In genomic region chr6:34269658-34270341, GRCh38 we compare ENCODE assay signal across 7 cellular contexts. TPM values are rescaled to one million over a fixed set of nuclear protein-coding genes. Genes with fewer than 3 reads are reported as not detected.
A peak's percentile ranks its signal among the peaks of the same experiment; 100 is the strongest.
DNase-seq lines count a peak whose midpoint lies in the region; ATAC-seq and TF ChIP-seq lines count a peak whose summit lies in the region.
"Not testable (repeated sequence)": the region's sequence is repeated elsewhere in the genome, so short reads cannot be mapped to it uniquely, and the experiment has no call there.

No MANE protein-coding gene starts in this region.

- H3K79me2 ChIP-seq in neural progenitor cell (ENCODE audit: low read depth), result not testable (repeated sequence)

- H3K9ac ChIP-seq in neural progenitor cell, result not testable (repeated sequence)

- not testable (repeated sequence) for H3K4me2 ChIP-seq in neural progenitor cell

- not testable (repeated sequence) for H3K27me3 ChIP-seq in CD4-positive, alpha-beta memory T cell (ENCODE audit: insufficient read depth, low read length); neural progenitor cell; testis

- peak overlapping the region in 6 of 8 donors; percentile 4 to 83 (median 41) for H3K4me3 Mint-ChIP-seq in CD4-positive, alpha-beta memory T cell
- H3K4me3 Mint-ChIP-seq in activated CD8-positive, alpha-beta T cell treated with anti-CD3 and anti-CD28 coated beads for 36 hours; glutamatergic neuron (ENCODE audit: unreplicated experiment); neural progenitor cell: not testable (repeated sequence)
- H3K4me3 Mint-ChIP-seq in activated naive CD8-positive, alpha-beta T cell treated with anti-CD3 and anti-CD28 coated beads, Interleukin-2, amount 10 ng/mL, durations not matched to agents 7 days and 5 days, result peak overlapping the region; percentile 64

- H3K27me3 Mint-ChIP-seq in CD4-positive, alpha-beta memory T cell; activated CD8-positive, alpha-beta T cell treated with anti-CD3 and anti-CD28 coated beads for 36 hours; activated naive CD8-positive, alpha-beta T cell treated with anti-CD3 and anti-CD28 coated beads, Interleukin-2, amount 10 ng/mL, durations not matched to agents 7 days and 5 days; glutamatergic neuron (ENCODE audit: unreplicated experiment); neural progenitor cell (ENCODE audit: insufficient read depth, low read depth): not testable (repeated sequence)

- CTCF ChIA-PET in CD4-positive, alpha-beta memory T cell (lab: Charles Lee; ENCODE audit: partially characterized antibody), result interaction anchor here (0.8 kb wide), 1 partner anchor 11 kb away, joined by 3 read pairs; no protein-coding TSS in a partner anchor
- CTCF ChIA-PET in HEK293 (lab: Yijun Ruan, JAX), result interaction anchor here (1.2 kb wide), 1 partner anchor 20 kb away, joined by 3 read pairs; no protein-coding TSS in a partner anchor
- CTCF ChIA-PET in activated CD8-positive, alpha-beta T cell treated with anti-CD3 and anti-CD28 coated beads for 36 hours (lab: Charles Lee), result not testable (repeated sequence)

- H3K4me1 ChIP-seq in CD4-positive, alpha-beta memory T cell (ENCODE audit: insufficient read depth, low read length); HEK293 (ENCODE audit: control insufficient read depth, insufficient read depth, low read length); neural progenitor cell; testis: not testable (repeated sequence)

- H4K20me1 ChIP-seq in neural progenitor cell (ENCODE audit: low read depth), result not testable (repeated sequence)

- POLR2A ChIA-PET in CD4-positive, alpha-beta memory T cell (lab: Charles Lee; ENCODE audit: partially characterized antibody); HEK293 (lab: Yijun Ruan, JAX); activated CD8-positive, alpha-beta T cell treated with anti-CD3 and anti-CD28 coated beads for 36 hours (lab: Charles Lee): not testable (repeated sequence)
- POLR2A ChIA-PET in activated naive CD8-positive, alpha-beta T cell treated with anti-CD3 and anti-CD28 coated beads, Interleukin-2, amount 10 ng/mL, durations not matched to agents 7 days and 5 days (lab: Charles Lee), result interaction anchor here (0.5 to 1.3 kb wide), 8 partner anchors 12 to 157 kb away, joined by 3 to 12 read pairs (median 4); partner anchors contain the start of genes HMGA1 and NUDT3

- not testable (repeated sequence) for DNase-seq in CD4-positive, alpha-beta memory T cell; glutamatergic neuron; neural progenitor cell (ENCODE audit: low spot score)
- DNase-seq in activated CD8-positive, alpha-beta T cell treated with anti-CD3 and anti-CD28 coated beads for 36 hours, result peak; percentile 24
- DNase-seq in activated naive CD8-positive, alpha-beta T cell treated with anti-CD3 and anti-CD28 coated beads, Interleukin-2, amount 10 ng/mL, durations not matched to agents 7 days and 5 days, result peak; percentile 36
- peak; percentile 40 for DNase-seq in testis

- H3K4me3 ChIP-seq in CD4-positive, alpha-beta memory T cell (ENCODE audit: low read length in 2 of 2); HEK293 (ENCODE audit: low read depth, low read length); neural progenitor cell; testis: not testable (repeated sequence)

- TF ChIP-seq POLR2A in testis (IDR thresholded peaks at IDR 0.05), result not testable (repeated sequence)

- not testable (repeated sequence) for TF ChIP-seq CTCF in HEK293 (tag by site-specific recombination; IDR thresholded peaks at IDR 0.05); activated CD8-positive, alpha-beta T cell treated with anti-CD3 and anti-CD28 coated beads for 36 hours (IDR thresholded peaks at IDR 0.05); glutamatergic neuron (IDR thresholded peaks at IDR 0.05; ENCODE audit: partially characterized antibody, unreplicated experiment); neural progenitor cell (IDR thresholded peaks at IDR 0.05); testis (IDR thresholded peaks at IDR 0.05)

- intact Hi-C loops in CD4-positive, alpha-beta memory T cell (cut with micrococcal nuclease); activated CD8-positive, alpha-beta T cell treated with anti-CD3 and anti-CD28 coated beads for 36 hours (cut with micrococcal nuclease); testis (cut with DNase I; ENCODE audit: low total_unique reads): not testable (repeated sequence)

- H2AFZ ChIP-seq in neural progenitor cell (replicated peaks), result not testable (repeated sequence)

- peak overlapping the region in 4 of 7 donors; percentile 1 to 89 (median 15) for H3K27ac Mint-ChIP-seq in CD4-positive, alpha-beta memory T cell
- peak overlapping the region; percentile 45 for H3K27ac Mint-ChIP-seq in activated CD8-positive, alpha-beta T cell treated with anti-CD3 and anti-CD28 coated beads for 36 hours
- H3K27ac Mint-ChIP-seq in activated naive CD8-positive, alpha-beta T cell treated with anti-CD3 and anti-CD28 coated beads, Interleukin-2, amount 10 ng/mL, durations not matched to agents 7 days and 5 days, result peak overlapping the region; percentile 94
- H3K27ac Mint-ChIP-seq in glutamatergic neuron (ENCODE audit: unreplicated experiment) (peak overlapping the region; percentile 20), neural progenitor cell (peak overlapping the region; percentile 21)

- WGBS in testis, 2 donors, result 52 to 74% methylated on average over 15 to 17 of the region's 17 CpGs

- not testable (repeated sequence) for H3K36me3 ChIP-seq in CD4-positive, alpha-beta memory T cell (ENCODE audit: insufficient read depth, low read length); HEK293 (ENCODE audit: control insufficient read depth in 2 of 2, insufficient read depth in 1 of 2, low read length in 2 of 2); neural progenitor cell; testis (ENCODE audit: low read depth, missing control alignments)

- H3K9me3 Mint-ChIP-seq in CD4-positive, alpha-beta memory T cell; activated CD8-positive, alpha-beta T cell treated with anti-CD3 and anti-CD28 coated beads for 36 hours; activated naive CD8-positive, alpha-beta T cell treated with anti-CD3 and anti-CD28 coated beads, Interleukin-2, amount 10 ng/mL, durations not matched to agents 7 days and 5 days; glutamatergic neuron (ENCODE audit: unreplicated experiment); neural progenitor cell: not testable (repeated sequence)

- not testable (repeated sequence) for H3K9me3 ChIP-seq in CD4-positive, alpha-beta memory T cell (ENCODE audit: control insufficient read depth in 1 of 2, low read length in 2 of 2); HEK293 (ENCODE audit: control insufficient read depth, insufficient read depth, low read depth, low read length); neural progenitor cell (ENCODE audit: low read depth); testis

- peak; percentile 37 for ATAC-seq in activated CD8-positive, alpha-beta T cell treated with anti-CD3 and anti-CD28 coated beads for 36 hours
- ATAC-seq in activated naive CD8-positive, alpha-beta T cell treated with anti-CD3 and anti-CD28 coated beads, Interleukin-2, amount 10 ng/mL, durations not matched to agents 7 days and 5 days (ENCODE audit: low read depth), result peak; percentile 89

- H3K27ac ChIP-seq in CD4-positive, alpha-beta memory T cell (ENCODE audit: low read depth, low read length); HEK293 (ENCODE audit: extremely low read depth, low read depth, low read length); neural progenitor cell; testis: not testable (repeated sequence)

- not testable (repeated sequence) for H3K4me1 Mint-ChIP-seq in CD4-positive, alpha-beta memory T cell; activated CD8-positive, alpha-beta T cell treated with anti-CD3 and anti-CD28 coated beads for 36 hours (ENCODE audit: low read depth); glutamatergic neuron (ENCODE audit: low read depth, unreplicated experiment); neural progenitor cell
- H3K4me1 Mint-ChIP-seq in activated naive CD8-positive, alpha-beta T cell treated with anti-CD3 and anti-CD28 coated beads, Interleukin-2, amount 10 ng/mL, durations not matched to agents 7 days and 5 days, result peaks cover 13% of the 10 kb centered on the region

- not testable (repeated sequence) for H3K36me3 Mint-ChIP-seq in CD4-positive, alpha-beta memory T cell; activated CD8-positive, alpha-beta T cell treated with anti-CD3 and anti-CD28 coated beads for 36 hours (ENCODE audit: low read depth); activated naive CD8-positive, alpha-beta T cell treated with anti-CD3 and anti-CD28 coated beads, Interleukin-2, amount 10 ng/mL, durations not matched to agents 7 days and 5 days; neural progenitor cell
- peaks cover 13% of the 10 kb centered on the region for H3K36me3 Mint-ChIP-seq in glutamatergic neuron (ENCODE audit: unreplicated experiment)

- not testable (repeated sequence) for H3F3A ChIP-seq in neural progenitor cell (ENCODE audit: low read depth)

RNA-seq across cellular contexts. Expression of gene SMIM29, which starts 21.0 kb away (rescaled TPM):
- 10 to 100 TPM; 29.7 to 30.1 TPM for total RNA-seq in CD4-positive, alpha-beta memory T cell
- polyA plus RNA-seq in CD4-positive, alpha-beta memory T cell, result 10 to 100 TPM; 51.5 to 66.5 TPM
- total RNA-seq in activated CD8-positive, alpha-beta T cell treated with anti-CD3 and anti-CD28 coated beads for 36 hours, result 10 to 100 TPM; 13.3 to 16.4 TPM
- 10 to 100 TPM; 24.4 to 28.3 TPM for total RNA-seq in activated naive CD8-positive, alpha-beta T cell treated with anti-CD3 and anti-CD28 coated beads, Interleukin-2, amount 10 ng/mL, durations not matched to agents 7 days and 5 days
- total RNA-seq in glutamatergic neuron (ENCODE audit: unreplicated experiment) (54.7 TPM), neural progenitor cell (ENCODE audit: low replicate concordance) (2.4 and 8.9 TPM in 2 replicates), testis (10 to 100 TPM; 27.6 to 35.8 TPM)
- 19.3 TPM for polyA plus RNA-seq in testis (ENCODE audit: insufficient read depth, low read depth, low replicate concordance)

RNA-seq across cellular contexts. Expression of gene HMGA1, which starts 33.1 kb away (rescaled TPM):
- 10 to 100 TPM; 74.7 to 77.5 TPM for total RNA-seq in CD4-positive, alpha-beta memory T cell
- polyA plus RNA-seq in CD4-positive, alpha-beta memory T cell, result 10 to 100 TPM; 25.4 to 40.8 TPM
- 100 to 1,000 TPM; 683 to 709 TPM for total RNA-seq in activated CD8-positive, alpha-beta T cell treated with anti-CD3 and anti-CD28 coated beads for 36 hours
- total RNA-seq in activated naive CD8-positive, alpha-beta T cell treated with anti-CD3 and anti-CD28 coated beads, Interleukin-2, amount 10 ng/mL, durations not matched to agents 7 days and 5 days, result 100 to 1,000 TPM; 233 to 247 TPM
- 322 TPM for total RNA-seq in glutamatergic neuron (ENCODE audit: unreplicated experiment)
- total RNA-seq in neural progenitor cell (ENCODE audit: low replicate concordance), result 417 and 1,058 TPM in 2 replicates
- 100 to 1,000 TPM; 136 to 204 TPM for total RNA-seq in testis
- polyA plus RNA-seq in testis (ENCODE audit: insufficient read depth, low read depth, low replicate concordance), result 184 TPM

Comparison
In these comparisons a context has a peak if more than half of its experiments do, and no peak if none do; other contexts are left out.
1. H3K27ac Mint-ChIP-seq: peak in every context shown above with its lines; median percentile 94 in activated naive CD8-positive, alpha-beta T cell treated with anti-CD3 and anti-CD28 coated beads, Interleukin-2, amount 10 ng/mL, durations not matched to agents 7 days and 5 days; 45 in activated CD8-positive, alpha-beta T cell treated with anti-CD3 and anti-CD28 coated beads for 36 hours; 21 in neural progenitor cell; 20 in glutamatergic neuron; 15 in CD4-positive, alpha-beta memory T cell.